Comparison of ENCODE assay signal across 9 cellular contexts in genomic region chr18:61554117-61554776, GRCh38.
DNase-seq lines count a peak whose midpoint lies in the region; ATAC-seq, FAIRE-seq and TF ChIP-seq lines count a peak whose summit lies in the region.
"Had no signal": no experiment of that assay in that cellular context is flagged by ENCODE, and none has a peak within 500 bp of the region (broad histone marks: within the 10 kb centered on the region; RNA-seq: fewer than 3 reads in every experiment).

No MANE protein-coding gene starts in this region.

- no peak overlapping the region for H3K27ac ChIP-seq in endothelial cell of umbilical vein (ENCODE audit: insufficient read depth, low read depth, low read length)
- H3K27ac ChIP-seq in pancreas, result no peak overlapping the region

- TF ChIP-seq POLR2A in endothelial cell of umbilical vein (IDR thresholded peaks at IDR 0.05; ENCODE audit: low read depth, low read length), result no peak

- no peaks in the 10 kb centered on the region for H3K36me3 ChIP-seq in endothelial cell of umbilical vein (ENCODE audit: control insufficient read depth in 2 of 2, extremely low read depth in 1 of 2, insufficient read depth in 2 of 2, low read length in 2 of 2)
- no peaks in the 10 kb centered on the region for H3K36me3 ChIP-seq in pancreas

- BruUV-seq in endothelial cell of umbilical vein (replicated peaks; lab: Mats Ljungman, UMichigan), result no TSS peak

- H3K27me3 ChIP-seq in endothelial cell of umbilical vein (ENCODE audit: control insufficient read depth in 2 of 2, insufficient read depth in 2 of 2, low read length in 2 of 2) (no peaks in the 10 kb centered on the region), pancreas (no peaks in the 10 kb centered on the region)

- H3K9me1 ChIP-seq in endothelial cell of umbilical vein (replicated peaks; ENCODE audit: control insufficient read depth, extremely low read depth, insufficient read depth, low read length), result no peaks in the 10 kb centered on the region

- DNase-seq in activated CD4-positive, alpha-beta T cell treated with anti-CD3 and anti-CD28 coated beads, Interleukin-2, amount 50 U/mL, for 1 hour, result peak; percentile 6
- no peak for DNase-seq in endothelial cell of umbilical vein (ENCODE audit: low read depth, low spot score)
- peak in 5 of 6 donors; percentile 13 to 46 (median 35) for DNase-seq in pancreas
- DNase-seq in AG08396 (ENCODE audit: low spot score), result no peak
- no peak for DNase-seq in NCI-H1436 treated with DMSO at 0.1 percent for 48 hours (lab: John Stamatoyannopoulos, UW)

- H3K9ac ChIP-seq in endothelial cell of umbilical vein (replicated peaks; ENCODE audit: extremely low read depth, insufficient read depth, low read length), result no peak overlapping the region

- dilution Hi-C loops in endothelial cell of umbilical vein (cut with MboI; ENCODE audit: extremely low pct_ligation_motif_present, low sequenced_read_pairs), result no loop called here

- CTCF ChIA-PET in endothelial cell of umbilical vein (lab: Charles Lee), result interaction anchor here (1.0 to 3.2 kb wide), 4 partner anchors 340 to 576 kb away, joined by 3 to 51 read pairs (median 5); no protein-coding TSS in a partner anchor

- H3K4me3 ChIP-seq in endothelial cell of umbilical vein (replicated peaks in 1 of 3; ENCODE audit: insufficient read depth in 1 of 3, low read depth in 1 of 3, low read length in 3 of 3) (no peak overlapping the region), pancreas (peak overlapping the region in 2 of 4 donors; percentile 3 to 24)

- intact Hi-C loops in endothelial cell of umbilical vein (cut with micrococcal nuclease), result no loop called here
- intact Hi-C loops in pancreas (cut with DNase I), result no loop called here

- WGBS in pancreas, 2 donors, result 66 to 70% methylated on average over 67 of the region's 67 CpGs

- H3K79me2 ChIP-seq in endothelial cell of umbilical vein (ENCODE audit: control insufficient read depth, insufficient read depth, low read length), result no peaks in the 10 kb centered on the region

- FAIRE-seq in endothelial cell of umbilical vein (lab: Jason Lieb, UNC), result no peak
- FAIRE-seq in pancreas (lab: Jason Lieb, UNC), result no peak

- H3K9me3 ChIP-seq in endothelial cell of umbilical vein (replicated peaks; ENCODE audit: control insufficient read depth, insufficient read depth, low read length) (no peaks in the 10 kb centered on the region), pancreas (no peaks in the 10 kb centered on the region)

- H4K20me1 ChIP-seq in endothelial cell of umbilical vein (replicated peaks; ENCODE audit: control insufficient read depth, extremely low read depth, insufficient read depth, low read length), result no peaks in the 10 kb centered on the region

- H3K4me1 ChIP-seq in endothelial cell of umbilical vein (ENCODE audit: control insufficient read depth, extremely low read depth, insufficient read depth, low read length), result no peaks in the 10 kb centered on the region
- H3K4me1 ChIP-seq in pancreas, result no peaks in the 10 kb centered on the region

- H3K4me2 ChIP-seq in endothelial cell of umbilical vein (ENCODE audit: insufficient read depth, low read length), result no peak overlapping the region

- ATAC-seq in GM19324 (IDR thresholded peaks at IDR 0.05; ENCODE audit: low FRiP score, unreplicated experiment), result peak; percentile 62
- ATAC-seq in pancreas, result peak in 3 of 4 donors; percentile 73 to 80 (median 80)
- no peak for ATAC-seq in HG03045 (IDR thresholded peaks at IDR 0.05; ENCODE audit: unreplicated experiment)
- ATAC-seq in GM21576 (IDR thresholded peaks at IDR 0.05; ENCODE audit: unreplicated experiment), result no peak
- ATAC-seq: SK-N-SH treated with all-trans-retinoic acid at 6 μM for 48 hours had no signal

- H2AFZ ChIP-seq in endothelial cell of umbilical vein (ENCODE audit: low read depth, low read length), result peak overlapping the region; percentile 31

- POLR2A ChIA-PET in endothelial cell of umbilical vein (lab: Charles Lee), result no interaction called here

- TF ChIP-seq CTCF in endothelial cell of umbilical vein (IDR thresholded peaks at IDR 0.05; ENCODE audit: extremely low read depth in 1 of 2, insufficient read depth in 1 of 2, low read depth in 1 of 2, low read length in 2 of 2) (no peak), pancreas (IDR thresholded peaks at IDR 0.05) (no peak)

TF ChIP-seq in endothelial cell of umbilical vein, 7 proteins besides CTCF, POLR2A, EP300 and RAD21:
- no peak for TF ChIP-seq EZH2 (IDR thresholded peaks at IDR 0.05; ENCODE audit: borderline replicate concordance, low read depth, low read length, severe bottlenecking)
- TF ChIP-seq POLR2AphosphoS5 (IDR thresholded peaks at IDR 0.05; ENCODE audit: insufficient read depth, low read depth, low read length), result no peak
- TF ChIP-seq GATA2 (IDR thresholded peaks at IDR 0.05; ENCODE audit: insufficient read depth, insufficient read length, low read depth, low read length), result no peak
- no peak for TF ChIP-seq MAX (IDR thresholded peaks at IDR 0.05; ENCODE audit: insufficient read depth, insufficient read length)
- no peak for TF ChIP-seq JUN (IDR thresholded peaks at IDR 0.05; ENCODE audit: borderline replicate concordance, insufficient read depth, insufficient read length, low read depth)
- no peak for TF ChIP-seq FOS (IDR thresholded peaks at IDR 0.05; ENCODE audit: borderline replicate concordance, insufficient read depth, low read length)
- no peak for TF ChIP-seq MYC (IDR thresholded peaks at IDR 0.05; ENCODE audit: low read depth, low read length)

Comparison
In these comparisons a context has a peak if more than half of its experiments do, and no peak if none do; other contexts are left out.
1. ATAC-seq: peak in GM19324 (single experiment) and pancreas (3 of 4); none in HG03045 (single experiment) and GM21576 (single experiment).
2. DNase-seq: peak in activated CD4-positive, alpha-beta T cell treated with anti-CD3 and anti-CD28 coated beads, Interleukin-2, amount 50 U/mL, for 1 hour (single experiment) and pancreas (5 of 6); none in endothelial cell of umbilical vein (single experiment), AG08396 (single experiment) and NCI-H1436 treated with DMSO at 0.1 percent for 48 hours (single experiment).